In genomic region chr13:99086869-99087129, GRCh38 we compare ENCODE assay signal across 8 cellular contexts.
DNase-seq lines count a peak whose midpoint lies in the region; ATAC-seq and TF ChIP-seq lines count a peak whose summit lies in the region.

No MANE protein-coding gene starts in this region.

- POLR2A ChIA-PET in WTC11 (lab: Charles Lee) = interaction anchor here (1.1 kb wide), 1 partner anchor 113 kb away, joined by 3 read pairs; the partner anchor contains the start of gene UBAC2
- POLR2A ChIA-PET in naive thymus-derived CD4-positive, alpha-beta T cell (lab: Charles Lee) = interaction anchor here (0.7 to 5.1 kb wide), 19 partner anchors 8 to 296 kb away, joined by 3 to 77 read pairs (median 5); partner anchors contain the start of genes DOCK9, GPR18 and UBAC2

- peak overlapping the region; percentile 96 for H3K27ac ChIP-seq in effector memory CD4-positive, alpha-beta T cell (ENCODE audit: insufficient read depth, low read length, poor library complexity, severe bottlenecking)
- H3K27ac ChIP-seq in naive thymus-derived CD4-positive, alpha-beta T cell (ENCODE audit: low read depth, low read length) = peak overlapping the region; percentile 95
- H3K27ac ChIP-seq in urinary bladder (ENCODE audit: low read depth) = peak overlapping the region; percentile 90

- CTCF ChIA-PET in WTC11 (lab: Charles Lee) = interaction anchor here (0.9 kb wide), 1 partner anchor 58 kb away, joined by 4 read pairs; no protein-coding TSS in a partner anchor
- CTCF ChIA-PET in naive thymus-derived CD4-positive, alpha-beta T cell (lab: Charles Lee) = interaction anchor here (1.3 to 2.4 kb wide), 2 partner anchors 58 to 179 kb away, joined by 3 to 6 read pairs; no protein-coding TSS in a partner anchor

- H3K27me3 Mint-ChIP-seq in WTC11 (ENCODE audit: low read depth) = peaks cover 21% of the 10 kb centered on the region
- H3K27me3 Mint-ChIP-seq in naive thymus-derived CD4-positive, alpha-beta T cell = peaks cover 0 to 5% (median 3%) of the 10 kb centered on the region in 5 donors

- WGBS in urinary bladder = under 1% methylated on average over 28 of the region's 28 CpGs

- H3K36me3 ChIP-seq in effector memory CD4-positive, alpha-beta T cell (ENCODE audit: control insufficient read depth, insufficient read depth, low read length) = no peaks in the 10 kb centered on the region
- H3K36me3 ChIP-seq in naive thymus-derived CD4-positive, alpha-beta T cell (ENCODE audit: control insufficient read depth in 2 of 3, insufficient read depth in 3 of 3, low read length in 3 of 3) = no peaks in the 10 kb centered on the region
- no peaks in the 10 kb centered on the region for H3K36me3 ChIP-seq in urinary bladder (ENCODE audit: insufficient read depth)

- H3K36me3 Mint-ChIP-seq in WTC11 = no peaks in the 10 kb centered on the region
- peaks cover 0 to 8% (median 0%) of the 10 kb centered on the region in 5 donors for H3K36me3 Mint-ChIP-seq in naive thymus-derived CD4-positive, alpha-beta T cell

- no peaks in the 10 kb centered on the region for H3K27me3 ChIP-seq in effector memory CD4-positive, alpha-beta T cell (replicated peaks; ENCODE audit: control insufficient read depth, insufficient read depth, low read length, poor library complexity, severe bottlenecking)
- H3K27me3 ChIP-seq in naive thymus-derived CD4-positive, alpha-beta T cell (ENCODE audit: control insufficient read depth in 2 of 2, insufficient read depth in 2 of 2, low read length in 2 of 2) = no peaks in the 10 kb centered on the region

- peak overlapping the region; percentile 87 for H3K4me3 Mint-ChIP-seq in WTC11
- peak overlapping the region in 7 of 10 donors; percentile 48 to 100 (median 98) for H3K4me3 Mint-ChIP-seq in naive thymus-derived CD4-positive, alpha-beta T cell

- peaks cover 26% of the 10 kb centered on the region for H3K4me1 Mint-ChIP-seq in WTC11
- H3K4me1 Mint-ChIP-seq in naive thymus-derived CD4-positive, alpha-beta T cell = peaks cover 26 to 55% (median 43%) of the 10 kb centered on the region in 7 donors

- peak; percentile 59 for DNase-seq in NK-92 treated with Interleukin-12 subunit alpha and Interleukin-12 subunit beta, amount 100 ng/mL, for 24 hours (lab: John Stamatoyannopoulos, UW)
- DNase-seq in NK-92 (lab: John Stamatoyannopoulos, UW; ENCODE audit: unreplicated experiment) (no peak), WTC11 (ENCODE audit: low spot score) (no peak)
- DNase-seq in effector memory CD4-positive, alpha-beta T cell = no peak
- peak in 4 of 9 donors; percentile 35 to 55 (median 45) for DNase-seq in naive thymus-derived CD4-positive, alpha-beta T cell

- H3K9me3 ChIP-seq in effector memory CD4-positive, alpha-beta T cell (ENCODE audit: control insufficient read depth, low read length) = no peaks in the 10 kb centered on the region
- H3K9me3 ChIP-seq in naive thymus-derived CD4-positive, alpha-beta T cell (ENCODE audit: control insufficient read depth in 2 of 3, low read length in 3 of 3) = no peaks in the 10 kb centered on the region

- intact Hi-C loops in naive thymus-derived CD4-positive, alpha-beta T cell (cut with micrococcal nuclease) = loop anchor here (1.0 to 10.0 kb wide), 31 partner anchors 14 to 1654 kb away; partner anchors contain the start of genes CLYBL (in 2 of the 2), GPR18 (in 2 of the 2), GPR183 (in 2 of the 2) and TM9SF2 (in 2 of the 2)

- H3K9me3 Mint-ChIP-seq in WTC11 = no peaks in the 10 kb centered on the region
- H3K9me3 Mint-ChIP-seq in naive thymus-derived CD4-positive, alpha-beta T cell = peaks cover 0 to 1% (median 0%) of the 10 kb centered on the region in 11 donors

- no peak for TF ChIP-seq CTCF in WTC11 (IDR thresholded peaks at IDR 0.05)

- ATAC-seq in HG03280 (IDR thresholded peaks at IDR 0.05; ENCODE audit: unreplicated experiment) (peak; percentile 19), WTC11 (no peak), HG02571 (IDR thresholded peaks at IDR 0.05; ENCODE audit: unreplicated experiment) (no peak)
- ATAC-seq in naive thymus-derived CD4-positive, alpha-beta T cell = no peak

- H3K4me3 ChIP-seq in effector memory CD4-positive, alpha-beta T cell (ENCODE audit: insufficient read depth, low read depth, low read length, poor library complexity, severe bottlenecking) = peak overlapping the region; percentile 82
- H3K4me3 ChIP-seq in naive thymus-derived CD4-positive, alpha-beta T cell (ENCODE audit: low read length) = peak overlapping the region; percentile 97
- peak overlapping the region; percentile 67 for H3K4me3 ChIP-seq in urinary bladder (ENCODE audit: low read depth, low read length)

- no peak overlapping the region for H3K27ac Mint-ChIP-seq in WTC11
- peak overlapping the region in 3 of 9 donors; percentile 96 to 99 (median 97) for H3K27ac Mint-ChIP-seq in naive thymus-derived CD4-positive, alpha-beta T cell

- peaks cover 26% of the 10 kb centered on the region for H3K4me1 ChIP-seq in effector memory CD4-positive, alpha-beta T cell (ENCODE audit: control insufficient read depth, insufficient read depth, low read length, poor library complexity, severe bottlenecking)
- peaks cover 29 to 31% of the 10 kb centered on the region in 2 donors for H3K4me1 ChIP-seq in naive thymus-derived CD4-positive, alpha-beta T cell (ENCODE audit: control insufficient read depth in 2 of 2, insufficient read depth in 2 of 2, low read length in 2 of 2)
- H3K4me1 ChIP-seq in urinary bladder (ENCODE audit: insufficient read depth) = no peaks in the 10 kb centered on the region

TF ChIP-seq in WTC11, 78 proteins besides CTCF, POLR2A, EP300 and RAD21:
- TF ChIP-seq FOXP1 (CRISPR knock-in tag; IDR thresholded peaks at IDR 0.05; ENCODE audit: borderline replicate concordance) (peak; percentile 27; the same call in 1 of the 2 replicates), ZNF219 (CRISPR knock-in tag; IDR thresholded peaks at IDR 0.05; ENCODE audit: borderline replicate concordance) (0 out of 2 replicates have a peak, but pooled peaks have one; percentile 62), MXD4 (CRISPR knock-in tag; IDR thresholded peaks at IDR 0.05; ENCODE audit: borderline replicate concordance) (no peak), GTF2I (CRISPR knock-in tag; conservative IDR thresholded peaks at IDR 0.05) (no peak), TP53 (CRISPR knock-in tag; IDR thresholded peaks at IDR 0.05) (peak; percentile 1; the same call in 1 of the 2 replicates), NR1H2 (CRISPR knock-in tag; IDR thresholded peaks at IDR 0.05) (no peak)
